In genomic region chr4:156635046-156635445, GRCh38 we compare ENCODE assay signal across 23 cellular contexts.
"Had no signal": no experiment of that assay in that cellular context is flagged by ENCODE, and none has a peak within 500 bp of the region (broad histone marks: within the 10 kb centered on the region; RNA-seq: fewer than 3 reads in every experiment).

No MANE protein-coding gene starts in this region.

- H3K4me3 ChIP-seq: adrenal gland, breast epithelium, esophagus squamous epithelium, left lung, lung, ovary, prostate gland, tibial nerve had no signal

- H3K27ac ChIP-seq: adrenal gland, breast epithelium, epithelial cell of prostate, esophagus squamous epithelium, left lung, ovary, prostate gland, tibial nerve, VCaP had no signal

- H3K36me3 ChIP-seq: adrenal gland, breast epithelium, esophagus squamous epithelium, left lung, ovary, prostate gland, tibial nerve had no signal

- DNase-seq: activated CD4-positive, alpha-beta T cell treated with anti-CD3 and anti-CD28 coated beads for 4 hours; activated CD4-positive, alpha-beta T cell treated with anti-CD3 and anti-CD28 coated beads, Interleukin-2, amount 50 U/mL, for 48 hours; activated CD8-positive, alpha-beta memory T cell treated with anti-CD3 and anti-CD28 coated beads for 24 hours; activated effector memory CD4-positive, alpha-beta T cell treated with anti-CD3 and anti-CD28 coated beads, Interleukin-2, amount 50 U/mL, for 16 hours; activated naive CD4-positive, alpha-beta T cell treated with anti-CD3 and anti-CD28 coated beads for 36 hours; activated naive CD8-positive, alpha-beta T cell treated with anti-CD3 and anti-CD28 coated beads for 36 hours; adrenal gland; aorta; central memory CD4-positive, alpha-beta T cell; esophagus squamous epithelium; left lung; naive thymus-derived CD4-positive, alpha-beta T cell; ovary; retina; small intestine; stimulated activated CD4-positive, alpha-beta T cell treated with anti-CD3 and anti-CD28 coated beads, Interleukin-1b, Interleukin-23, amount 100 ng/mL, for 48 hours; stimulated activated naive CD4-positive, alpha-beta T cell had no signal

- H3K4me1 ChIP-seq: adrenal gland, breast epithelium, esophagus squamous epithelium, left lung, prostate gland, tibial nerve had no signal

- H3K9me3 ChIP-seq: adrenal gland, breast epithelium, esophagus squamous epithelium, left lung, ovary, prostate gland, tibial nerve had no signal

- H3K27me3 ChIP-seq: adrenal gland, breast epithelium, esophagus squamous epithelium, left lung, ovary, tibial nerve had no signal
